In the genomic region with DNA sequence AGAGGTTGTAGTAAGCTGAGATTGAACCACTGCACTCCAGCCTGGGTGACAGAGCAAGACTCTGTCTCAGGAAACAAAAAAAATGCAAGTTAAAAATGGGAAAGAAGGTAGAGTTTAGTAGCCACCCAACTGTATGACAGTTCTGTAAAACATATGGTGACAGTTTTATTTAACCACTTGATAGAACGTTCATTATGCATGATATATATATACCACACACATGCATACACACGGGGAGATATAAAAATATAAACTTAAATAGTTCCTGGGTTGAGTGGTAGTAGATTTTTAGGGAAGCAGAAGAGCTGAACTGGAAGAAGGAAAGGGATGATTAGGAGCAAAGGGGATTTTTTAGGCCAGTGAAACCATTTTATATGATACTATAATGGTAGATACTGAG, we compare ENCODE assay signal across 2 cellular contexts.
A peak's percentile ranks its signal among the peaks of the same experiment; 100 is the strongest.
TF ChIP-seq lines count a peak whose summit lies in the region.

No MANE protein-coding gene starts in this region.

TF ChIP-seq in HEK293, 187 proteins besides CTCF, POLR2A, EP300 and RAD21 (continued from another document):
- TF ChIP-seq, protein P1, sequence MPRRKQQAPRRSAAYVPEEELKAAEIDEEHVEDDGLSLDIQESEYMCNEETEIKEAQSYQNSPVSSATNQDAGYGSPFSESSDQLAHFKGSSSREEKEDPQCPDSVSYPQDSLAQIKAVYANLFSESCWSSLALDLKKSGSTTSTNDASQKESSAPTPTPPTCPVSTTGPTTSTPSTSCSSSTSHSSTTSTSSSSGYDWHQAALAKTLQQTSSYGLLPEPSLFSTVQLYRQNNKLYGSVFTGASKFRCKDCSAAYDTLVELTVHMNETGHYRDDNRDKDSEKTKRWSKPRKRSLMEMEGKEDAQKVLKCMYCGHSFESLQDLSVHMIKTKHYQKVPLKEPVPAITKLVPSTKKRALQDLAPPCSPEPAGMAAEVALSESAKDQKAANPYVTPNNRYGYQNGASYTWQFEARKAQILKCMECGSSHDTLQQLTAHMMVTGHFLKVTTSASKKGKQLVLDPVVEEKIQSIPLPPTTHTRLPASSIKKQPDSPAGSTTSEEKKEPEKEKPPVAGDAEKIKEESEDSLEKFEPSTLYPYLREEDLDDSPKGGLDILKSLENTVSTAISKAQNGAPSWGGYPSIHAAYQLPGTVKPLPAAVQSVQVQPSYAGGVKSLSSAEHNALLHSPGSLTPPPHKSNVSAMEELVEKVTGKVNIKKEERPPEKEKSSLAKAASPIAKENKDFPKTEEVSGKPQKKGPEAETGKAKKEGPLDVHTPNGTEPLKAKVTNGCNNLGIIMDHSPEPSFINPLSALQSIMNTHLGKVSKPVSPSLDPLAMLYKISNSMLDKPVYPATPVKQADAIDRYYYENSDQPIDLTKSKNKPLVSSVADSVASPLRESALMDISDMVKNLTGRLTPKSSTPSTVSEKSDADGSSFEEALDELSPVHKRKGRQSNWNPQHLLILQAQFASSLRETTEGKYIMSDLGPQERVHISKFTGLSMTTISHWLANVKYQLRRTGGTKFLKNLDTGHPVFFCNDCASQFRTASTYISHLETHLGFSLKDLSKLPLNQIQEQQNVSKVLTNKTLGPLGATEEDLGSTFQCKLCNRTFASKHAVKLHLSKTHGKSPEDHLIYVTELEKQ (tag by site-specific recombination; IDR thresholded peaks at IDR 0.05; ENCODE audit: borderline replicate concordance), result no peak
- TF ChIP-seq MEIS1 (CRISPR knock-in tag; IDR thresholded peaks at IDR 0.05; ENCODE audit: borderline replicate concordance) (no peak), ZIC2 (tag by site-specific recombination; IDR thresholded peaks at IDR 0.05) (no peak), ZNF174 (tag by site-specific recombination; IDR thresholded peaks at IDR 0.05) (no peak), IKZF3 (tag by site-specific recombination; IDR thresholded peaks at IDR 0.05) (peak; percentile 14; the same call in 1 of the 2 replicates), ZNF2 (tag by site-specific recombination; IDR thresholded peaks at IDR 0.05) (no peak), MZF1 (tag by site-specific recombination; IDR thresholded peaks at IDR 0.05; ENCODE audit: borderline replicate concordance) (peak; percentile 83; the same call in 1 of the 2 replicates), ZNF843 (tag by site-specific recombination; IDR thresholded peaks at IDR 0.05) (peak; percentile 61; the same call in 1 of the 2 replicates), ZSCAN16 (tag by site-specific recombination; IDR thresholded peaks at IDR 0.05) (no peak)
- TF ChIP-seq, protein P2, sequence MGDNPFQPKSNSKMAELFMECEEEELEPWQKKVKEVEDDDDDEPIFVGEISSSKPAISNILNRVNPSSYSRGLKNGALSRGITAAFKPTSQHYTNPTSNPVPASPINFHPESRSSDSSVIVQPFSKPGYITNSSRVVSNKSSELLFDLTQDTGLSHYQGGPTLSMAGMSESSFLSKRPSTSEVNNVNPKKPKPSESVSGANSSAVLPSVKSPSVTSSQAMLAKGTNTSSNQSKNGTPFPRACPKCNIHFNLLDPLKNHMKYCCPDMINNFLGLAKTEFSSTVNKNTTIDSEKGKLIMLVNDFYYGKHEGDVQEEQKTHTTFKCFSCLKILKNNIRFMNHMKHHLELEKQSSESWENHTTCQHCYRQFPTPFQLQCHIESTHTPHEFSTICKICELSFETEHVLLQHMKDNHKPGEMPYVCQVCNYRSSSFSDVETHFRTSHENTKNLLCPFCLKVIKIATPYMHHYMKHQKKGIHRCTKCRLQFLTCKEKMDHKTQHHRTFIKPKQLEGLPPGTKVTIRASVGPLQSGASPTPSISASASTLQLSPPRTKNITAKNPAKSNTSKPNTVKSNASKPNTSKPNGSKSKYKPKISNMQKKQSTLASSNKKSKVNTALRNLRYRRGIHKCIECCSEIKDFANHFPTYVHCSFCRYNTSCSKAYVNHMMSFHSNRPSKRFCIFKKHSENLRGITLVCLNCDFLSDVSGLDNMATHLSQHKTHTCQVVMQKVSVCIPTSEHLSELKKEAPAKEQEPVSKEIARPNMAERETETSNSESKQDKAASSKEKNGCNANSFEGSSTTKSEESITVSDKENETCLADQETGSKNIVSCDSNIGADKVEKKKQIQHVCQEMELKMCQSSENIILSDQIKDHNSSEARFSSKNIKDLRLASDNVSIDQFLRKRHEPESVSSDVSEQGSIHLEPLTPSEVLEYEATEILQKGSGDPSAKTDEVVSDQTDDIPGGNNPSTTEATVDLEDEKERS (tag by site-specific recombination; IDR thresholded peaks at IDR 0.05), result no peak
- TF ChIP-seq, protein P3, sequence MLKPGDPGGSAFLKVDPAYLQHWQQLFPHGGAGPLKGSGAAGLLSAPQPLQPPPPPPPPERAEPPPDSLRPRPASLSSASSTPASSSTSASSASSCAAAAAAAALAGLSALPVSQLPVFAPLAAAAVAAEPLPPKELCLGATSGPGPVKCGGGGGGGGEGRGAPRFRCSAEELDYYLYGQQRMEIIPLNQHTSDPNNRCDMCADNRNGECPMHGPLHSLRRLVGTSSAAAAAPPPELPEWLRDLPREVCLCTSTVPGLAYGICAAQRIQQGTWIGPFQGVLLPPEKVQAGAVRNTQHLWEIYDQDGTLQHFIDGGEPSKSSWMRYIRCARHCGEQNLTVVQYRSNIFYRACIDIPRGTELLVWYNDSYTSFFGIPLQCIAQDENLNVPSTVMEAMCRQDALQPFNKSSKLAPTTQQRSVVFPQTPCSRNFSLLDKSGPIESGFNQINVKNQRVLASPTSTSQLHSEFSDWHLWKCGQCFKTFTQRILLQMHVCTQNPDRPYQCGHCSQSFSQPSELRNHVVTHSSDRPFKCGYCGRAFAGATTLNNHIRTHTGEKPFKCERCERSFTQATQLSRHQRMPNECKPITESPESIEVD (tag by site-specific recombination; IDR thresholded peaks at IDR 0.05), result peak; percentile 38; the same call in 1 of the 2 replicates

TF ChIP-seq in GM12878, 131 proteins besides CTCF, POLR2A, EP300 and RAD21 (continued from another document):
- TF ChIP-seq, protein P4, sequence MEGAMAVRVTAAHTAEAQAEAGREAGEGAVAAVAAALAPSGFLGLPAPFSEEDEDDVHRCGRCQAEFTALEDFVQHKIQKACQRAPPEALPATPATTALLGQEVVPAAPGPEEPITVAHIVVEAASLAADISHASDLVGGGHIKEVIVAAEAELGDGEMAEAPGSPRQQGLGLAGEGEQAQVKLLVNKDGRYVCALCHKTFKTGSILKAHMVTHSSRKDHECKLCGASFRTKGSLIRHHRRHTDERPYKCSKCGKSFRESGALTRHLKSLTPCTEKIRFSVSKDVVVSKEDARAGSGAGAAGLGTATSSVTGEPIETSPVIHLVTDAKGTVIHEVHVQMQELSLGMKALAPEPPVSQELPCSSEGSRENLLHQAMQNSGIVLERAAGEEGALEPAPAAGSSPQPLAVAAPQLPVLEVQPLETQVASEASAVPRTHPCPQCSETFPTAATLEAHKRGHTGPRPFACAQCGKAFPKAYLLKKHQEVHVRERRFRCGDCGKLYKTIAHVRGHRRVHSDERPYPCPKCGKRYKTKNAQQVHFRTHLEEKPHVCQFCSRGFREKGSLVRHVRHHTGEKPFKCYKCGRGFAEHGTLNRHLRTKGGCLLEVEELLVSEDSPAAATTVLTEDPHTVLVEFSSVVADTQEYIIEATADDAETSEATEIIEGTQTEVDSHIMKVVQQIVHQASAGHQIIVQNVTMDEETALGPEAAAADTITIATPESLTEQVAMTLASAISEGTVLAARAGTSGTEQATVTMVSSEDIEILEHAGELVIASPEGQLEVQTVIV (IDR thresholded peaks at IDR 0.05; ENCODE audit: borderline replicate concordance, partially characterized antibody), result no peak
- no peak for TF ChIP-seq USF1 (IDR thresholded peaks at IDR 0.05; ENCODE audit: borderline replicate concordance, extremely low read length, insufficient read depth, low read depth, low read length)
- no peak for TF ChIP-seq SMARCA5 (IDR thresholded peaks at IDR 0.05)
